In genomic region chr2:85324639-85325465, GRCh38 we compare ENCODE assay signal across 2 cellular contexts.
TF ChIP-seq lines count a peak whose summit lies in the region.

No MANE protein-coding gene starts in this region.

TF ChIP-seq in IMR-90, 13 proteins besides CTCF, POLR2A, EP300 and RAD21:
- no peak for TF ChIP-seq RCOR1 (IDR thresholded peaks at IDR 0.05; ENCODE audit: insufficient replicate concordance, low read length)
- TF ChIP-seq BHLHE40 (IDR thresholded peaks at IDR 0.05; ENCODE audit: low read depth, low read length) = no peak
- TF ChIP-seq SMC3 (IDR thresholded peaks at IDR 0.05; ENCODE audit: low read depth, low read length) = no peak
- TF ChIP-seq CEBPB (IDR thresholded peaks at IDR 0.05; ENCODE audit: low read depth, low read length) = peak; percentile 86
- TF ChIP-seq MAFK (IDR thresholded peaks at IDR 0.05; ENCODE audit: low read depth, low read length) = no peak
- TF ChIP-seq RFX5 (IDR thresholded peaks at IDR 0.05; ENCODE audit: low read depth, low read length) = no peak
- TF ChIP-seq MAZ (IDR thresholded peaks at IDR 0.05; ENCODE audit: borderline replicate concordance, low read depth, low read length) = no peak
- TF ChIP-seq NFE2L2 (IDR thresholded peaks at IDR 0.05; ENCODE audit: low read depth, low read length) = no peak

TF ChIP-seq in K562, 482 proteins besides CTCF, POLR2A, EP300 and RAD21:
- TF ChIP-seq CCNT2 (IDR thresholded peaks at IDR 0.05; ENCODE audit: borderline replicate concordance, extremely low read depth, insufficient read length, low read depth, low read length) (no peak), PBX2 (CRISPR knock-in tag; IDR thresholded peaks at IDR 0.05; ENCODE audit: low read depth) (no peak), PBX2 (tag; conservative IDR thresholded peaks at IDR 0.05; ENCODE audit: low read depth) (0 out of 2 replicates have a peak, but pooled peaks have one; percentile 8), BCL6 (CRISPR knock-in tag; IDR thresholded peaks at IDR 0.05) (no peak), NFATC3 (IDR thresholded peaks at IDR 0.05) (no peak), ETS2 (tag; IDR thresholded peaks at IDR 0.05; ENCODE audit: borderline replicate concordance, poor library complexity, severe bottlenecking) (no peak), EHMT2 (IDR thresholded peaks at IDR 0.05) (no peak), IRF1 (CRISPR knock-in tag; IDR thresholded peaks at IDR 0.05; ENCODE audit: borderline replicate concordance) (no peak), ZNF174 (CRISPR knock-in tag; IDR thresholded peaks at IDR 0.05) (no peak), CEBPB (tag; IDR thresholded peaks at IDR 0.05) (peak; percentile 57), CEBPG (CRISPR knock-in tag; IDR thresholded peaks at IDR 0.05) (no peak), CEBPG (tag; conservative IDR thresholded peaks at IDR 0.05 in 1 of 2, IDR thresholded peaks at IDR 0.05 in 1 of 2) (peak; percentile 75 to 76), RBBP5 (IDR thresholded peaks at IDR 0.05; ENCODE audit: borderline replicate concordance, insufficient read depth, low read length, poor library complexity, severe bottlenecking) (no peak), PTRF (tag; IDR thresholded peaks at IDR 0.05) (no peak), HNRNPL (IDR thresholded peaks at IDR 0.05; ENCODE audit: low read depth, low read length) (no peak), EP400 (IDR thresholded peaks at IDR 0.05) (no peak)
